In genomic region chr17:45718791-45719190, GRCh38 we compare ENCODE assay signal across 15 cellular contexts.
DNase-seq lines count a peak whose midpoint lies in the region; ATAC-seq and TF ChIP-seq lines count a peak whose summit lies in the region.
"Had no signal": no experiment of that assay in that cellular context is flagged by ENCODE, and none has a peak within 500 bp of the region (broad histone marks: within the 10 kb centered on the region; RNA-seq: fewer than 3 reads in every experiment).

No MANE protein-coding gene starts in this region.

- CTCF ChIA-PET in PC-3 (lab: Charles Lee), result interaction anchor here (1.1 kb wide), 1 partner anchor 79 kb away, joined by 4 read pairs; no protein-coding TSS in a partner anchor

- DNase-seq in AG09309 (ENCODE audit: low read depth), result peak; percentile 61
- peak; percentile 72 for DNase-seq in PC-3
- peak; percentile 2 for DNase-seq in fibroblast of peridontal ligament (ENCODE audit: extremely low read depth)
- no peak for DNase-seq in smooth muscle cell (lab: John Stamatoyannopoulos, UW; ENCODE audit: unreplicated experiment)
- DNase-seq in esophagus squamous epithelium (lab: John Stamatoyannopoulos, UW), result no peak
- DNase-seq in dermis blood vessel endothelial cell, result no peak
- DNase-seq in lower lobe of right lung, result no peak
- DNase-seq: AML-193; CD4-positive, CD25-positive, alpha-beta regulatory T cell; H7; IMR-90 had no signal

- TF ChIP-seq CTCF in AG09309 (IDR thresholded peaks at IDR 0.05; ENCODE audit: control insufficient read depth, insufficient read depth, low read depth, low read length, missing control alignments) (no peak), PC-3 (conservative IDR thresholded peaks at IDR 0.05; ENCODE audit: low read depth, low read length) (no peak), smooth muscle cell (IDR thresholded peaks at IDR 0.05; ENCODE audit: borderline replicate concordance, insufficient read depth, poor library complexity, severe bottlenecking) (no peak), esophagus squamous epithelium (IDR thresholded peaks at IDR 0.05) (no peak), lower lobe of right lung (IDR thresholded peaks at IDR 0.05) (no peak)

- H3F3A ChIP-seq in PC-3 (ENCODE audit: low read length, unreplicated experiment) (peaks cover 5% of the 10 kb centered on the region), smooth muscle cell (ENCODE audit: low read depth) (peaks cover 7% of the 10 kb centered on the region)

- WGBS in smooth muscle cell (ENCODE audit: low lambda C conversion rate), result 28% methylated on average over 5 of the region's 5 CpGs
- 46 to 51% methylated on average over 5 of the region's 5 CpGs for WGBS in esophagus squamous epithelium, 2 donors

- H3K36me3 ChIP-seq in PC-3 (ENCODE audit: low read depth, low read length), result no peaks in the 10 kb centered on the region
- H3K36me3 ChIP-seq in smooth muscle cell (ENCODE audit: low read depth), result no peaks in the 10 kb centered on the region
- no peaks in the 10 kb centered on the region for H3K36me3 ChIP-seq in esophagus squamous epithelium
- H3K36me3 ChIP-seq in lower lobe of right lung, result no peaks in the 10 kb centered on the region
- H3K36me3 ChIP-seq: BLaER1 treated with 17β-estradiol and CSF1 and Interleukin-3, amounts not matched to agents 10 nM and 100 nM had no signal

- H3K79me2 ChIP-seq in PC-3 (ENCODE audit: low read length), result no peaks in the 10 kb centered on the region
- H3K79me2 ChIP-seq in smooth muscle cell (ENCODE audit: low read depth), result no peaks in the 10 kb centered on the region

- H2AFZ ChIP-seq in PC-3 (ENCODE audit: low read length) (no peak overlapping the region), smooth muscle cell (ENCODE audit: low read depth) (no peak overlapping the region)
- H2AFZ ChIP-seq: GM23338 had no signal

- H3K9ac ChIP-seq in PC-3 (ENCODE audit: low read length) (no peak overlapping the region), smooth muscle cell (ENCODE audit: low read depth) (no peak overlapping the region)
- H3K9ac ChIP-seq: BLaER1 treated with 17β-estradiol and CSF1 and Interleukin-3, amounts not matched to agents 10 nM and 100 nM had no signal

- no peaks in the 10 kb centered on the region for H4K20me1 ChIP-seq in PC-3 (ENCODE audit: low read length)
- peaks cover 7% of the 10 kb centered on the region for H4K20me1 ChIP-seq in smooth muscle cell (ENCODE audit: low read depth)
- H4K20me1 ChIP-seq: BLaER1 treated with 17β-estradiol and CSF1 and Interleukin-3, amounts not matched to agents 10 nM and 100 nM had no signal

- H3K4me3 ChIP-seq in AG09309 (ENCODE audit: control insufficient read depth, low read depth, low read length), result no peak overlapping the region
- H3K4me3 ChIP-seq in PC-3 (ENCODE audit: low read length), result peak overlapping the region; percentile 37; the same call in 1 of the 2 replicates
- no peak overlapping the region for H3K4me3 ChIP-seq in smooth muscle cell
- no peak overlapping the region for H3K4me3 ChIP-seq in esophagus squamous epithelium
- no peak overlapping the region for H3K4me3 ChIP-seq in lower lobe of right lung
- H3K4me3 ChIP-seq: BLaER1 treated with 17β-estradiol and CSF1 and Interleukin-3, amounts not matched to agents 10 nM and 100 nM; GM23338 had no signal

- H3K4me1 ChIP-seq in PC-3 (ENCODE audit: insufficient read depth, low read length) (peaks cover 26% of the 10 kb centered on the region), smooth muscle cell (ENCODE audit: low read depth) (peaks cover 5% of the 10 kb centered on the region), esophagus squamous epithelium (no peaks in the 10 kb centered on the region), lower lobe of right lung (no peaks in the 10 kb centered on the region)

- ATAC-seq in PC-3, result no peak
- no peak for ATAC-seq in GM18909 (IDR thresholded peaks at IDR 0.05; ENCODE audit: poor library complexity, unreplicated experiment)
- ATAC-seq in lower lobe of right lung, result no peak
- ATAC-seq: GM23338 had no signal

- intact Hi-C loops in PC-3 (cut with micrococcal nuclease), result loop anchor here (1.0 kb wide), 1 partner anchor 74 kb away; no protein-coding TSS in a partner anchor
- intact Hi-C loops in esophagus squamous epithelium (cut with DNase I), result no loop called here
- intact Hi-C loops in lower lobe of right lung (cut with DNase I), result no loop called here

- no peak for TF ChIP-seq POLR2A in esophagus squamous epithelium (IDR thresholded peaks at IDR 0.05)

- H3K27me3 ChIP-seq in PC-3 (ENCODE audit: low read length) (peaks cover 7% of the 10 kb centered on the region), smooth muscle cell (ENCODE audit: low read depth) (no peaks in the 10 kb centered on the region), esophagus squamous epithelium (peaks cover 0 to 67% (median 0%) of the 10 kb centered on the region in 4 donors), lower lobe of right lung (ENCODE audit: low read depth) (peaks cover 16% of the 10 kb centered on the region)
- H3K27me3 ChIP-seq: BLaER1 treated with 17β-estradiol and CSF1 and Interleukin-3, amounts not matched to agents 10 nM and 100 nM had no signal

- H3K9me2 ChIP-seq in PC-3 (replicated peaks; ENCODE audit: low read length), result no peaks in the 10 kb centered on the region

- peak overlapping the region; percentile 68 for H3K4me2 ChIP-seq in PC-3 (ENCODE audit: low read length)
- peak overlapping the region; percentile 49 for H3K4me2 ChIP-seq in smooth muscle cell
- H3K4me2 ChIP-seq: BLaER1 treated with 17β-estradiol and CSF1 and Interleukin-3, amounts not matched to agents 10 nM and 100 nM; GM23338 had no signal

- POLR2A ChIA-PET in PC-3 (lab: Charles Lee; ENCODE audit: unreplicated experiment), result no interaction called here

- H3K9me3 ChIP-seq in PC-3 (ENCODE audit: low read length), result no peaks in the 10 kb centered on the region
- H3K9me3 ChIP-seq in smooth muscle cell (replicated peaks; ENCODE audit: low read depth), result no peaks in the 10 kb centered on the region
- H3K9me3 ChIP-seq in esophagus squamous epithelium, result peaks cover 0 to under 1% (median 0%) of the 10 kb centered on the region in 3 donors
- H3K9me3 ChIP-seq in lower lobe of right lung, result no peaks in the 10 kb centered on the region

- BruUV-seq in PC-3 (replicated peaks; lab: Mats Ljungman, UMichigan), result no TSS peak

- H3K27ac ChIP-seq in PC-3 (ENCODE audit: low read length) (no peak overlapping the region), smooth muscle cell (ENCODE audit: low read depth) (peak overlapping the region; percentile 80), esophagus squamous epithelium (no peak overlapping the region), lower lobe of right lung (no peak overlapping the region)
- H3K27ac ChIP-seq: 22Rv1; BLaER1 treated with 17β-estradiol and CSF1 and Interleukin-3, amounts not matched to agents 10 nM and 100 nM had no signal

Comparison
In these comparisons a context has a peak if more than half of its experiments do, and no peak if none do; other contexts are left out.
1. DNase-seq: peak in AG09309 (single experiment), PC-3 (single experiment) and fibroblast of peridontal ligament (single experiment); none in smooth muscle cell (single experiment), esophagus squamous epithelium (single experiment), dermis blood vessel endothelial cell (single experiment) and lower lobe of right lung (single experiment).